8 cellular contexts compared by ENCODE assay signal in genomic region chr1:57422271-57423134, GRCh38. TPM values are rescaled to one million over a fixed set of nuclear protein-coding genes. Genes with fewer than 3 reads are reported as not detected.
DNase-seq lines count a peak whose midpoint lies in the region; ATAC-seq and TF ChIP-seq lines count a peak whose summit lies in the region.

No MANE protein-coding gene starts in this region.

- H3K27ac Mint-ChIP-seq in H9 (peak overlapping the region in 2 of 3 experiments; percentile 90 to 94; a peak in 5 of 7 replicates), T-cell (no peak overlapping the region)

- H4K91ac ChIP-seq in H9 (ENCODE audit: insufficient read length, low read depth, low read length): no peak overlapping the region

- no peak overlapping the region for H4K5ac ChIP-seq in H9 (ENCODE audit: insufficient read length, low read depth, low read length)

- no peak overlapping the region for H2BK20ac ChIP-seq in H9 (ENCODE audit: low read depth, low read length, poor library complexity, severe bottlenecking)

- no peak overlapping the region for H2BK15ac ChIP-seq in H9 (ENCODE audit: low read depth, low read length)

- H3K4ac ChIP-seq in H9 (ENCODE audit: low read depth, low read length): no peak overlapping the region

- no peaks in the 10 kb centered on the region for H3K27me3 ChIP-seq in H9 (ENCODE audit: insufficient read depth, low read length)
- H3K27me3 ChIP-seq in right atrium auricular region: peaks cover 2 to 10% of the 10 kb centered on the region in 2 donors

- no peak overlapping the region for H4K8ac ChIP-seq in H9 (replicated peaks; ENCODE audit: insufficient read length, low read depth, low read length)

- H3K27ac ChIP-seq in H9 (ENCODE audit: insufficient read length, low read depth, low read length) (no peak overlapping the region), right atrium auricular region (no peak overlapping the region)

- H3K4me1 Mint-ChIP-seq in H9 (peaks cover 27 to 28% of the 10 kb centered on the region in 2 experiments), T-cell (peaks cover 0 to 14% (median 10%) of the 10 kb centered on the region in 3 donors)

- peak; percentile 65 for DNase-seq in H9
- no peak for DNase-seq in T-cell
- DNase-seq in right atrium auricular region (ENCODE audit: low spot score): no peak
- DNase-seq in skeletal muscle cell (ENCODE audit: low read depth): no peak
- DNase-seq in stimulated activated CD4-positive, alpha-beta T cell treated with anti-CD3 and anti-CD28 coated beads, Interleukin-4, amount 100 ng/mL, for 1 hour: no peak
- DNase-seq in activated naive CD4-positive, alpha-beta T cell treated with Interleukin-2 at 50 U/mL for 16 hours: no peak

- H2BK120ac ChIP-seq in H9 (ENCODE audit: low read depth, low read length, poor library complexity, severe bottlenecking): no peak overlapping the region

- peak overlapping the region; percentile 32; the same call in 1 of the 2 replicates for H3K14ac ChIP-seq in H9 (ENCODE audit: insufficient read depth, low read length)

- H3K4me3 Mint-ChIP-seq in H9 (peak overlapping the region; percentile 77 to 99), T-cell (peak overlapping the region in 2 of 3 donors; percentile 21 to 47)

- no peak overlapping the region for H2BK12ac ChIP-seq in H9 (ENCODE audit: insufficient read length, low read depth, low read length)

- H3K27me3 Mint-ChIP-seq in H9 (ENCODE audit: low read depth) (peaks cover 51% of the 10 kb centered on the region), T-cell (peaks cover 46 to 61% of the 10 kb centered on the region in 2 donors)

- H3K36me3 ChIP-seq in right atrium auricular region: no peaks in the 10 kb centered on the region

- H3K4me1 ChIP-seq in H9 (ENCODE audit: insufficient read depth, low read length) (no peaks in the 10 kb centered on the region; the same call in 1 of the 2 replicates), right atrium auricular region (peaks cover 0 to 28% of the 10 kb centered on the region in 2 donors)

- H3K9me3 ChIP-seq in H9 (ENCODE audit: control insufficient read depth, low read depth, low read length) (no peaks in the 10 kb centered on the region), right atrium auricular region (no peaks in the 10 kb centered on the region)

- CTCF ChIA-PET in T-cell (lab: Charles Lee): no interaction called here

- POLR2A ChIA-PET in T-cell (lab: Charles Lee): no interaction called here

- H3T11ph ChIP-seq in H9 (ENCODE audit: low read length): no peak overlapping the region

- H3K79me1 ChIP-seq in H9 (ENCODE audit: insufficient read depth, low read depth, low read length, poor library complexity, severe bottlenecking): no peaks in the 10 kb centered on the region

- no peak for ATAC-seq in T-cell (replicated peaks in 1 of 4)
- ATAC-seq in GM19452 (IDR thresholded peaks at IDR 0.05; ENCODE audit: unreplicated experiment): no peak
- no peak for ATAC-seq in GM18867 (IDR thresholded peaks at IDR 0.05; ENCODE audit: unreplicated experiment)

- no peaks in the 10 kb centered on the region for H4K20me1 ChIP-seq in H9 (ENCODE audit: control insufficient read depth, insufficient read depth, insufficient read length)

- no peak overlapping the region for H3K23ac ChIP-seq in H9 (ENCODE audit: insufficient read length, low read depth, low read length)

- TF ChIP-seq CTCF in H9 (conservative IDR thresholded peaks at IDR 0.05) (no peak; the same call in 2 of the 3 replicates), right atrium auricular region (IDR thresholded peaks at IDR 0.05) (no peak)

- no peak overlapping the region for H2AK5ac ChIP-seq in H9 (ENCODE audit: insufficient read length, low read length)

- H2BK5ac ChIP-seq in H9 (ENCODE audit: insufficient read length, low read length): no peak overlapping the region

- H3K36me3 Mint-ChIP-seq in H9 (ENCODE audit: insufficient read depth in 1 of 3, low read depth in 3 of 3) (no peaks in the 10 kb centered on the region), T-cell (no peaks in the 10 kb centered on the region)

- H3K9me3 Mint-ChIP-seq in H9 (no peaks in the 10 kb centered on the region; a peak in 1 of 5 replicates), T-cell (peaks cover 0 to 3% (median 0%) of the 10 kb centered on the region in 3 donors)

- peaks cover 34% of the 10 kb centered on the region for H3K23me2 ChIP-seq in H9 (ENCODE audit: insufficient read length, low read depth, low read length, poor library complexity, severe bottlenecking)

- peaks cover 3% of the 10 kb centered on the region; the same call in 1 of the 2 replicates for H3K79me2 ChIP-seq in H9 (ENCODE audit: insufficient read depth, low read length)

- H3K56ac ChIP-seq in H9 (ENCODE audit: insufficient read length, low read depth, low read length): no peak overlapping the region

- H3K4me2 ChIP-seq in H9 (ENCODE audit: insufficient read depth, insufficient read length, low read length): peak overlapping the region; percentile 89

- H3K4me3 ChIP-seq in right atrium auricular region (peak overlapping the region; percentile 47), skeletal muscle cell (ENCODE audit: low read depth, low read length) (peak overlapping the region; percentile 42)

- H3K9ac ChIP-seq in H9 (ENCODE audit: extremely low read depth, insufficient read length, low read length): no peak overlapping the region

- peak overlapping the region; percentile 7 for H3K18ac ChIP-seq in H9 (ENCODE audit: insufficient read length, low read depth, low read length)

- no peak overlapping the region for H2AFZ ChIP-seq in H9 (ENCODE audit: low read length)

- no CpG with 5 or more reads among the region's 66 CpGs for WGBS in H9 (ENCODE audit: extremely low coverage, insufficient read length, low lambda C conversion rate)

RNA-seq across cellular contexts. Expression of gene DAB1, which starts 1.4 kb away (rescaled TPM):
- total RNA-seq in H9 (2021) (9.2 and 9.3 TPM in 2 replicates), T-cell (1 to 10 TPM in 4 of 5 donors, under 1 TPM in 1; 0.82 to 3.7 (median 1.5) TPM), right atrium auricular region (1 to 10 TPM in 1 of 2 donors, under 1 TPM in 1; 0.19 to 3.3 TPM)

Comparison
In these comparisons a context has a peak if more than half of its experiments do, and no peak if none do; other contexts are left out.
1. H3K27ac Mint-ChIP-seq: peak in H9 (2 of 3); none in T-cell (0 of 2).